ENCODE assay signal across 11 cellular contexts in genomic region chr10:54402576-54402975, GRCh38.
DNase-seq lines count a peak whose midpoint lies in the region; FAIRE-seq and TF ChIP-seq lines count a peak whose summit lies in the region.
"Had no signal": no experiment of that assay in that cellular context is flagged by ENCODE, and none has a peak within 500 bp of the region (broad histone marks: within the 10 kb centered on the region; RNA-seq: fewer than 3 reads in every experiment).

No MANE protein-coding gene starts in this region.

- intact Hi-C loops in prostate gland (cut with DNase I), result loop anchor here (5.0 kb wide), 1 partner anchor 405 kb away; no protein-coding TSS in a partner anchor

- FAIRE-seq in GM19239 (lab: Jason Lieb, UNC), result no peak

- TF ChIP-seq POLR2A in erythroblast (IDR thresholded peaks at IDR 0.05; ENCODE audit: low read length) (no peak), prostate gland (IDR thresholded peaks at IDR 0.05) (no peak)

- H3K27me3 ChIP-seq in OCI-LY3 (ENCODE audit: low read depth, low read length), result no peaks in the 10 kb centered on the region
- H3K27me3 ChIP-seq in prostate gland (replicated peaks; ENCODE audit: insufficient read depth), result no peaks in the 10 kb centered on the region

- H3K79me2 ChIP-seq in OCI-LY3 (ENCODE audit: low read length), result no peaks in the 10 kb centered on the region

- H3K4me2 ChIP-seq in OCI-LY3 (ENCODE audit: low read length), result no peak overlapping the region

- H4K20me1 ChIP-seq in OCI-LY3 (ENCODE audit: insufficient read depth, low read length), result no peaks in the 10 kb centered on the region

- no peak overlapping the region for H3K4me3 ChIP-seq in OCI-LY3 (ENCODE audit: low read length)
- H3K4me3 ChIP-seq in prostate gland, result no peak overlapping the region

- no peak overlapping the region for H2AFZ ChIP-seq in OCI-LY3 (ENCODE audit: low read depth, low read length)

- H3K9me3 ChIP-seq in OCI-LY3 (ENCODE audit: insufficient read depth, low read length), result no peaks in the 10 kb centered on the region
- H3K9me3 ChIP-seq in prostate gland, result no peaks in the 10 kb centered on the region

- H3K36me3 ChIP-seq in OCI-LY3 (replicated peaks; ENCODE audit: low read depth, low read length), result no peaks in the 10 kb centered on the region
- H3K36me3 ChIP-seq in prostate gland, result no peaks in the 10 kb centered on the region

- WGBS in prostate gland, result 45% methylated on average over 1 of the region's 1 CpG

- DNase-seq in NCI-H1105 treated with DMSO at 0.1 percent for 48 hours (lab: John Stamatoyannopoulos, UW), result peak; percentile 11
- no peak for DNase-seq in NCI-H1105 (lab: John Stamatoyannopoulos, UW)
- peak; percentile 3 to 16 for DNase-seq in erythroblast (lab: John Stamatoyannopoulos, UW)
- no peak for DNase-seq in prostate gland (ENCODE audit: low spot score)
- no peak for DNase-seq in GM19239 (ENCODE audit: insufficient read length, low spot score)
- DNase-seq in HPDE6-E6E7 (ENCODE audit: extremely low spot score), result no peak
- no peak for DNase-seq in activated T-cell treated with anti-CD3 and anti-CD28 coated beads, Interleukin-2, amount 50 U/mL, for 1 hour
- DNase-seq: activated T-cell treated with anti-CD3 and anti-CD28 coated beads for 4 hours; NCI-H2081 treated with DMSO at 0.1 percent for 48 hours; stimulated activated CD4-positive, alpha-beta T cell treated with anti-CD3 and anti-CD28 coated beads, Interleukin-4, amount 100 ng/mL, for 4 hours had no signal

- H3K4me1 ChIP-seq in OCI-LY3 (ENCODE audit: low read length) (no peaks in the 10 kb centered on the region), prostate gland (replicated peaks) (no peaks in the 10 kb centered on the region)

- no peak overlapping the region for H3K9ac ChIP-seq in OCI-LY3 (ENCODE audit: low read length)

- H3K27ac ChIP-seq in OCI-LY3 (ENCODE audit: low read length) (no peak overlapping the region), prostate gland (no peak overlapping the region)

- TF ChIP-seq CTCF in OCI-LY3 (IDR thresholded peaks at IDR 0.05; ENCODE audit: low read depth, low read length), result peak; percentile 52
- TF ChIP-seq CTCF in prostate gland (IDR thresholded peaks at IDR 0.05), result peak in 3 of 4 experiments; percentile 25 to 45 (median 30)

Comparison
In these comparisons a context has a peak if more than half of its experiments do, and no peak if none do; other contexts are left out.
1. DNase-seq: peak in NCI-H1105 treated with DMSO at 0.1 percent for 48 hours (single experiment) and erythroblast (2 of 2); none in NCI-H1105 (single experiment), prostate gland (single experiment), GM19239 (single experiment), HPDE6-E6E7 (single experiment) and activated T-cell treated with anti-CD3 and anti-CD28 coated beads, Interleukin-2, amount 50 U/mL, for 1 hour (single experiment).